In genomic region chr17:63997341-63998048, GRCh38 we compare ENCODE assay signal across 8 cellular contexts. TPM values are rescaled to one million over a fixed set of nuclear protein-coding genes. Genes with fewer than 3 reads are reported as not detected.
DNase-seq lines count a peak whose midpoint lies in the region; ATAC-seq and TF ChIP-seq lines count a peak whose summit lies in the region.

No MANE protein-coding gene starts in this region.

- CTCF ChIA-PET in activated CD8-positive, alpha-beta T cell treated with anti-CD3 and anti-CD28 coated beads, Interleukin-2, amount 10 ng/mL, durations not matched to agents 7 days and 5 days (lab: Charles Lee), result interaction anchor here (0.9 to 4.9 kb wide), 7 partner anchors 12 to 136 kb away, joined by 3 to 36 read pairs (median 4); no protein-coding TSS in a partner anchor

- DNase-seq in GM23338 (ENCODE audit: low spot score), result peak; percentile 53
- DNase-seq in activated CD8-positive, alpha-beta T cell treated with anti-CD3 and anti-CD28 coated beads, Interleukin-2, amount 10 ng/mL, durations not matched to agents 7 days and 5 days, result no peak
- no peak for DNase-seq in iPS DF 6.9 (ENCODE audit: low read depth, low spot score)
- DNase-seq in middle frontal gyrus (ENCODE audit: extremely low spot score, low spot score), result no peak
- no peak for DNase-seq in GM13976 (ENCODE audit: low spot score)
- no peak for DNase-seq in NCI-H1092 (lab: John Stamatoyannopoulos, UW)
- no peak for DNase-seq in NCI-H1436 (lab: John Stamatoyannopoulos, UW)

- H3K4me3 ChIP-seq in GM23338 (peak overlapping the region; percentile 98), iPS DF 6.9 (ENCODE audit: low read length) (peak overlapping the region; percentile 89; the same call in 1 of the 2 replicates), skeletal muscle satellite cell (ENCODE audit: low read length) (peak overlapping the region; percentile 88)

- H3K4me1 ChIP-seq in GM23338 (ENCODE audit: insufficient read depth) (peaks cover 10% of the 10 kb centered on the region), iPS DF 6.9 (ENCODE audit: control insufficient read depth, insufficient read depth, low read length) (peaks cover 2% of the 10 kb centered on the region), skeletal muscle satellite cell (ENCODE audit: control insufficient read depth, insufficient read depth, low read length) (peaks cover 6% of the 10 kb centered on the region)

- peaks cover 22% of the 10 kb centered on the region for H3K27me3 ChIP-seq in GM23338 (ENCODE audit: insufficient read depth)
- no peaks in the 10 kb centered on the region for H3K27me3 ChIP-seq in iPS DF 6.9 (ENCODE audit: control insufficient read depth, insufficient read depth, low read length)
- H3K27me3 ChIP-seq in skeletal muscle satellite cell (ENCODE audit: control insufficient read depth, insufficient read depth, low read length), result peaks cover 62% of the 10 kb centered on the region

- H3K79me2 ChIP-seq in GM23338 (replicated peaks; ENCODE audit: insufficient read depth), result no peaks in the 10 kb centered on the region

- H3K4me2 ChIP-seq in GM23338, result peak overlapping the region; percentile 97
- peak overlapping the region; percentile 99 for H3K4me2 ChIP-seq in skeletal muscle satellite cell (ENCODE audit: low read length)

- no peaks in the 10 kb centered on the region for H3F3A ChIP-seq in GM23338 (replicated peaks; ENCODE audit: low read depth)

- H3K9me2 ChIP-seq in GM23338 (ENCODE audit: insufficient read depth), result no peaks in the 10 kb centered on the region

- POLR2A ChIA-PET in activated CD8-positive, alpha-beta T cell treated with anti-CD3 and anti-CD28 coated beads, Interleukin-2, amount 10 ng/mL, durations not matched to agents 7 days and 5 days (lab: Charles Lee), result interaction anchor here (0.9 to 1.1 kb wide), 3 partner anchors 13 to 32 kb away, joined by 3 read pairs; partner anchors contain the start of gene ICAM2

- peaks cover 22% of the 10 kb centered on the region for H3K27me3 Mint-ChIP-seq in GM23338 (ENCODE audit: insufficient read depth, low read depth, poor library complexity)
- peaks cover 20% of the 10 kb centered on the region for H3K27me3 Mint-ChIP-seq in activated CD8-positive, alpha-beta T cell treated with anti-CD3 and anti-CD28 coated beads, Interleukin-2, amount 10 ng/mL, durations not matched to agents 7 days and 5 days (ENCODE audit: low read depth)

- H3K36me3 ChIP-seq in GM23338 (ENCODE audit: insufficient read depth), result no peaks in the 10 kb centered on the region
- H3K36me3 ChIP-seq in iPS DF 6.9 (ENCODE audit: control insufficient read depth, insufficient read depth, low read length), result no peaks in the 10 kb centered on the region
- no peaks in the 10 kb centered on the region for H3K36me3 ChIP-seq in skeletal muscle satellite cell (ENCODE audit: insufficient read depth, low read length)

- peak overlapping the region; percentile 84 for H3K4me3 Mint-ChIP-seq in GM23338
- peak overlapping the region; percentile 84 for H3K4me3 Mint-ChIP-seq in activated CD8-positive, alpha-beta T cell treated with anti-CD3 and anti-CD28 coated beads, Interleukin-2, amount 10 ng/mL, durations not matched to agents 7 days and 5 days

- H3K4me1 Mint-ChIP-seq in GM23338, result peaks cover 18% of the 10 kb centered on the region
- H3K4me1 Mint-ChIP-seq in activated CD8-positive, alpha-beta T cell treated with anti-CD3 and anti-CD28 coated beads, Interleukin-2, amount 10 ng/mL, durations not matched to agents 7 days and 5 days (ENCODE audit: low read depth), result peaks cover 55% of the 10 kb centered on the region

- no peaks in the 10 kb centered on the region; the same call in 2 of the 3 replicates for H3K36me3 Mint-ChIP-seq in GM23338 (ENCODE audit: low read depth)
- H3K36me3 Mint-ChIP-seq in activated CD8-positive, alpha-beta T cell treated with anti-CD3 and anti-CD28 coated beads, Interleukin-2, amount 10 ng/mL, durations not matched to agents 7 days and 5 days (ENCODE audit: low read depth), result no peaks in the 10 kb centered on the region

- H3K9me3 Mint-ChIP-seq in GM23338, result no peaks in the 10 kb centered on the region; the same call in 2 of the 3 replicates
- H3K9me3 Mint-ChIP-seq in activated CD8-positive, alpha-beta T cell treated with anti-CD3 and anti-CD28 coated beads, Interleukin-2, amount 10 ng/mL, durations not matched to agents 7 days and 5 days (ENCODE audit: insufficient read depth), result no peaks in the 10 kb centered on the region

- H3K27ac ChIP-seq in GM23338 (ENCODE audit: low read depth), result no peak overlapping the region
- H3K27ac ChIP-seq in iPS DF 6.9 (ENCODE audit: low read length), result no peak overlapping the region

- no peaks in the 10 kb centered on the region for H4K20me1 ChIP-seq in GM23338 (replicated peaks; ENCODE audit: insufficient read depth)

- no peak overlapping the region for H3K27ac Mint-ChIP-seq in GM23338
- H3K27ac Mint-ChIP-seq in activated CD8-positive, alpha-beta T cell treated with anti-CD3 and anti-CD28 coated beads, Interleukin-2, amount 10 ng/mL, durations not matched to agents 7 days and 5 days, result peak overlapping the region; percentile 82

- WGBS in iPS DF 6.9 (ENCODE audit: insufficient coverage, insufficient read length), result no CpG with 5 or more reads among the region's 19 CpGs

- TF ChIP-seq CTCF in GM23338 (conservative IDR thresholded peaks at IDR 0.05; ENCODE audit: low read depth in 2 of 2) (no peak), GM13976 (IDR thresholded peaks at IDR 0.05; ENCODE audit: borderline replicate concordance, control extremely low read depth, extremely low read depth, insufficient read depth, missing control alignments) (no peak)

- ATAC-seq in GM23338, result peak; percentile 10
- ATAC-seq in activated CD8-positive, alpha-beta T cell treated with anti-CD3 and anti-CD28 coated beads, Interleukin-2, amount 10 ng/mL, durations not matched to agents 7 days and 5 days, result no peak

- no peak overlapping the region for H3K9ac ChIP-seq in skeletal muscle satellite cell (ENCODE audit: low read depth, low read length)

- in situ Hi-C loops in GM13976 (cut with MboI; ENCODE audit: low sequenced_read_pairs, unreplicated experiment), result no loop called here

- H2AFZ ChIP-seq in GM23338, result peak overlapping the region; percentile 100

- H3K9me3 ChIP-seq in iPS DF 6.9 (ENCODE audit: control insufficient read depth, insufficient read depth, low read length), result no peaks in the 10 kb centered on the region
- no peaks in the 10 kb centered on the region for H3K9me3 ChIP-seq in skeletal muscle satellite cell (replicated peaks; ENCODE audit: low read length)

TF ChIP-seq in GM23338, 12 proteins besides CTCF, POLR2A, EP300 and RAD21:
- TF ChIP-seq EZH2 (IDR thresholded peaks at IDR 0.05; ENCODE audit: low read depth, unreplicated experiment), result no peak
- no peak for TF ChIP-seq NANOG (IDR thresholded peaks at IDR 0.05; ENCODE audit: borderline replicate concordance)
- no peak for TF ChIP-seq REST (IDR thresholded peaks at IDR 0.05; ENCODE audit: unreplicated experiment)
- no peak for TF ChIP-seq EZH2phosphoT487 (IDR thresholded peaks at IDR 0.05; ENCODE audit: unreplicated experiment)
TF ChIP-seq in GM23338: peak in this region for 0.

RNA-seq across cellular contexts. Expression of gene PRR29, which starts 0.7 kb away (rescaled TPM):
- total RNA-seq in GM23338 (2014; rRNA removed; shearing (Covaris generic)), result 0.74 and 1.3 TPM in 2 replicates
- polyA plus RNA-seq in GM23338 (2016; fragmentation: Nextera tagmentation; extraction: Ambion mirVana), result 0.24 and 0.66 TPM in 2 replicates
- 1 to 10 TPM in 1 of 2 experiments, under 1 TPM in 1; 0.97 to 1.3 TPM for total RNA-seq in activated CD8-positive, alpha-beta T cell treated with anti-CD3 and anti-CD28 coated beads, Interleukin-2, amount 10 ng/mL, durations not matched to agents 7 days and 5 days
- total RNA-seq in skeletal muscle satellite cell (2012; rRNA removed), result 0.44 and 1.5 TPM in 2 replicates

RNA-seq across cellular contexts. Expression of gene ICAM2, which starts 22.9 kb away (rescaled TPM):
- 0.31 and 0.58 TPM in 2 replicates for total RNA-seq in GM23338 (2014; rRNA removed; shearing (Covaris generic))
- polyA plus RNA-seq in GM23338 (2016; fragmentation: Nextera tagmentation; extraction: Ambion mirVana), result 0.57 and 0.86 TPM in 2 replicates
- 10 to 100 TPM; 48.4 to 51.3 TPM for total RNA-seq in activated CD8-positive, alpha-beta T cell treated with anti-CD3 and anti-CD28 coated beads, Interleukin-2, amount 10 ng/mL, durations not matched to agents 7 days and 5 days
- total RNA-seq in skeletal muscle satellite cell (2012; rRNA removed), result 9.2 and 15.0 TPM in 2 replicates

RNA-seq across cellular contexts. Expression of gene SCN4A, which starts 24.8 kb away (rescaled TPM):
- 7.9 and 8.5 TPM in 2 replicates for total RNA-seq in GM23338 (2014; rRNA removed; shearing (Covaris generic))
- polyA plus RNA-seq in GM23338 (2016; fragmentation: Nextera tagmentation; extraction: Ambion mirVana), result 2.3 and 2.5 TPM in 2 replicates
- total RNA-seq in activated CD8-positive, alpha-beta T cell treated with anti-CD3 and anti-CD28 coated beads, Interleukin-2, amount 10 ng/mL, durations not matched to agents 7 days and 5 days, result not detected
- total RNA-seq in skeletal muscle satellite cell (2012; rRNA removed), result under 0.01 TPM in 1 of 2 replicates, not detected in the other

Comparison
In these comparisons a context has a peak if more than half of its experiments do, and no peak if none do; other contexts are left out.
1. RNA of gene ICAM2, which starts 22.9 kb away (total RNA-seq): 48.4 to 51.3 TPM in activated CD8-positive, alpha-beta T cell treated with anti-CD3 and anti-CD28 coated beads, Interleukin-2, amount 10 ng/mL, durations not matched to agents 7 days and 5 days; 0.31 to 0.58 TPM in GM23338; every median in the first group is over 10 times any median in the second.
2. Peak in every context shown above with its lines, with median percentiles within 50 percentile points of each other: H3K4me3 ChIP-seq.